20 cellular contexts compared by ENCODE assay signal in genomic region chr16:11183951-11184350, GRCh38.
DNase-seq lines count a peak whose midpoint lies in the region; ATAC-seq and TF ChIP-seq lines count a peak whose summit lies in the region.
"Had no signal": no experiment of that assay in that cellular context is flagged by ENCODE, and none has a peak within 500 bp of the region (broad histone marks: within the 10 kb centered on the region; RNA-seq: fewer than 3 reads in every experiment).

No MANE protein-coding gene starts in this region.

- no peaks in the 10 kb centered on the region for H3K9me3 ChIP-seq in OCI-LY3 (ENCODE audit: insufficient read depth, low read length)
- H3K9me3 ChIP-seq: gastroesophageal sphincter, lower lobe of right lung, Peyer's patch, SJCRH30, tibial artery had no signal

- H3K27ac ChIP-seq in OCI-LY3 (ENCODE audit: low read length) = peak overlapping the region; percentile 91
- H3K27ac ChIP-seq: gastroesophageal sphincter, lower lobe of right lung, SJCRH30, tibial artery had no signal

- no peak overlapping the region for H3K4me2 ChIP-seq in OCI-LY3 (ENCODE audit: low read length)

- H3K4me3 ChIP-seq in OCI-LY3 (ENCODE audit: low read length) (no peak overlapping the region), choroid plexus epithelial cell (ENCODE audit: low read depth, low read length) (no peak overlapping the region)
- H3K4me3 ChIP-seq: gastroesophageal sphincter, lower lobe of right lung, Peyer's patch, SJCRH30, tibial artery had no signal

- peaks cover 2% of the 10 kb centered on the region for H3K36me3 Mint-ChIP-seq in activated naive CD4-positive, alpha-beta T cell treated with anti-CD3 and anti-CD28 coated beads, Interleukin-2, amount 50 U/mL, for 24 hours
- peaks cover 22% of the 10 kb centered on the region for H3K36me3 Mint-ChIP-seq in activated naive CD4-positive, alpha-beta T cell treated with anti-CD3 and anti-CD28 coated beads, Interleukin-2, amount 10 ng/mL, durations not matched to agents 7 days and 5 days
- H3K36me3 Mint-ChIP-seq in stimulated activated naive B cell treated with anti-CD40 and anti-IgM and Interleukin-4, amounts not matched to agents 10 μg/mL and 1 μg/mL and 100 μg/mL, for 72 hours = peaks cover 41 to 52% of the 10 kb centered on the region in 2 donors

- H2AFZ ChIP-seq in OCI-LY3 (ENCODE audit: low read depth, low read length) = no peak overlapping the region

- no peak overlapping the region for H3K4me3 Mint-ChIP-seq in activated naive CD4-positive, alpha-beta T cell treated with anti-CD3 and anti-CD28 coated beads, Interleukin-2, amount 50 U/mL, for 24 hours
- H3K4me3 Mint-ChIP-seq in activated naive CD4-positive, alpha-beta T cell treated with anti-CD3 and anti-CD28 coated beads, Interleukin-2, amount 10 ng/mL, durations not matched to agents 7 days and 5 days = no peak overlapping the region
- H3K4me3 Mint-ChIP-seq in stimulated activated naive B cell treated with anti-CD40 and anti-IgM and Interleukin-4, amounts not matched to agents 10 μg/mL and 1 μg/mL and 100 μg/mL, for 72 hours = no peak overlapping the region
- H3K4me3 Mint-ChIP-seq: central memory CD8-positive, alpha-beta T cell had no signal

- TF ChIP-seq CTCF in OCI-LY3 (IDR thresholded peaks at IDR 0.05; ENCODE audit: low read depth, low read length) (no peak), choroid plexus epithelial cell (conservative IDR thresholded peaks at IDR 0.05; ENCODE audit: low read depth, low read length) (peak; percentile 3)

- no peaks in the 10 kb centered on the region for H4K20me1 ChIP-seq in OCI-LY3 (ENCODE audit: insufficient read depth, low read length)

- H3K9ac ChIP-seq in OCI-LY3 (ENCODE audit: low read length) = no peak overlapping the region

- H3K79me2 ChIP-seq in OCI-LY3 (ENCODE audit: low read length) = no peaks in the 10 kb centered on the region

- peaks cover 9% of the 10 kb centered on the region for H3K4me1 Mint-ChIP-seq in activated naive CD4-positive, alpha-beta T cell treated with anti-CD3 and anti-CD28 coated beads, Interleukin-2, amount 50 U/mL, for 24 hours
- peaks cover 26% of the 10 kb centered on the region for H3K4me1 Mint-ChIP-seq in activated naive CD4-positive, alpha-beta T cell treated with anti-CD3 and anti-CD28 coated beads, Interleukin-2, amount 10 ng/mL, durations not matched to agents 7 days and 5 days
- peaks cover 52 to 78% of the 10 kb centered on the region in 2 donors for H3K4me1 Mint-ChIP-seq in stimulated activated naive B cell treated with anti-CD40 and anti-IgM and Interleukin-4, amounts not matched to agents 10 μg/mL and 1 μg/mL and 100 μg/mL, for 72 hours

- H3K4me1 ChIP-seq in OCI-LY3 (ENCODE audit: low read length) = peaks cover 53% of the 10 kb centered on the region
- H3K4me1 ChIP-seq: SJCRH30 had no signal

- CTCF ChIA-PET in activated naive CD4-positive, alpha-beta T cell treated with anti-CD3 and anti-CD28 coated beads, Interleukin-2, amount 10 ng/mL, durations not matched to agents 7 days and 5 days (lab: Charles Lee) = no interaction called here

- peak overlapping the region; percentile 12 for H3K27ac Mint-ChIP-seq in activated naive CD4-positive, alpha-beta T cell treated with anti-CD3 and anti-CD28 coated beads, Interleukin-2, amount 50 U/mL, for 24 hours
- H3K27ac Mint-ChIP-seq in activated naive CD4-positive, alpha-beta T cell treated with anti-CD3 and anti-CD28 coated beads, Interleukin-2, amount 10 ng/mL, durations not matched to agents 7 days and 5 days = no peak overlapping the region
- peak overlapping the region; percentile 98 for H3K27ac Mint-ChIP-seq in stimulated activated naive B cell treated with anti-CD40 and anti-IgM and Interleukin-4, amounts not matched to agents 10 μg/mL and 1 μg/mL and 100 μg/mL, for 72 hours

- no peak for DNase-seq in activated naive CD4-positive, alpha-beta T cell treated with anti-CD3 and anti-CD28 coated beads, Interleukin-2, amount 10 ng/mL, durations not matched to agents 7 days and 5 days
- DNase-seq in choroid plexus epithelial cell (ENCODE audit: low read depth) (no peak), foreskin melanocyte (no peak), EL (no peak)
- DNase-seq in stimulated activated naive B cell treated with anti-CD40 and anti-IgM and Interleukin-4, amounts not matched to agents 10 μg/mL and 1 μg/mL and 100 μg/mL, for 72 hours = no peak
- DNase-seq: activated gamma-delta T cell treated with Interleukin-2 at 50 U/mL for 16 hours, anterior cingulate cortex, DMS79 treated with DMSO at 0.1 percent for 48 hours, Kasumi-1, lower lobe of right lung, NCI-H2081 treated with DMSO at 0.1 percent for 48 hours, NCI-H446 treated with DMSO at 0.1 percent for 48 hours, Peyer's patch, SJCRH30, tibial artery had no signal

- H3K27me3 Mint-ChIP-seq in activated naive CD4-positive, alpha-beta T cell treated with anti-CD3 and anti-CD28 coated beads, Interleukin-2, amount 50 U/mL, for 24 hours = no peaks in the 10 kb centered on the region
- no peaks in the 10 kb centered on the region for H3K27me3 Mint-ChIP-seq in activated naive CD4-positive, alpha-beta T cell treated with anti-CD3 and anti-CD28 coated beads, Interleukin-2, amount 10 ng/mL, durations not matched to agents 7 days and 5 days
- no peaks in the 10 kb centered on the region for H3K27me3 Mint-ChIP-seq in stimulated activated naive B cell treated with anti-CD40 and anti-IgM and Interleukin-4, amounts not matched to agents 10 μg/mL and 1 μg/mL and 100 μg/mL, for 72 hours
- H3K27me3 Mint-ChIP-seq: central memory CD8-positive, alpha-beta T cell had no signal

- no peaks in the 10 kb centered on the region for H3K27me3 ChIP-seq in OCI-LY3 (ENCODE audit: low read depth, low read length)
- H3K27me3 ChIP-seq: gastroesophageal sphincter, Peyer's patch, SJCRH30, tibial artery had no signal

- no peak for ATAC-seq in stimulated activated naive B cell treated with anti-CD40 and anti-IgM and Interleukin-4, amounts not matched to agents 10 μg/mL and 1 μg/mL and 100 μg/mL, for 72 hours (replicated peaks)
- ATAC-seq: gastroesophageal sphincter, sciatic nerve had no signal

- no peaks in the 10 kb centered on the region for H3K9me3 Mint-ChIP-seq in activated naive CD4-positive, alpha-beta T cell treated with anti-CD3 and anti-CD28 coated beads, Interleukin-2, amount 50 U/mL, for 24 hours
- no peaks in the 10 kb centered on the region for H3K9me3 Mint-ChIP-seq in activated naive CD4-positive, alpha-beta T cell treated with anti-CD3 and anti-CD28 coated beads, Interleukin-2, amount 10 ng/mL, durations not matched to agents 7 days and 5 days
- peaks cover 0 to 2% of the 10 kb centered on the region in 2 donors for H3K9me3 Mint-ChIP-seq in stimulated activated naive B cell treated with anti-CD40 and anti-IgM and Interleukin-4, amounts not matched to agents 10 μg/mL and 1 μg/mL and 100 μg/mL, for 72 hours
- H3K9me3 Mint-ChIP-seq: central memory CD8-positive, alpha-beta T cell had no signal

- H3K36me3 ChIP-seq in OCI-LY3 (replicated peaks; ENCODE audit: low read depth, low read length) = peaks cover 8% of the 10 kb centered on the region
- H3K36me3 ChIP-seq: SJCRH30 had no signal
